Comparison of ENCODE assay signal across 10 cellular contexts in genomic region chr11:128891410-128891861, GRCh38. TPM values are rescaled to one million over a fixed set of nuclear protein-coding genes. Genes with fewer than 3 reads are reported as not detected.
A peak's percentile ranks its signal among the peaks of the same experiment; 100 is the strongest.
DNase-seq lines count a peak whose midpoint lies in the region; ATAC-seq, FAIRE-seq and TF ChIP-seq lines count a peak whose summit lies in the region.
"Had no signal": no experiment of that assay in that cellular context is flagged by ENCODE, and none has a peak within 500 bp of the region (broad histone marks: within the 10 kb centered on the region; RNA-seq: fewer than 3 reads in every experiment).

No MANE protein-coding gene starts in this region.

- no peaks in the 10 kb centered on the region for H3K27me3 ChIP-seq in body of pancreas

- TF ChIP-seq CTCF in HEK293 (tag by site-specific recombination; IDR thresholded peaks at IDR 0.05) (no peak), body of pancreas (IDR thresholded peaks at IDR 0.05) (peak in 2 of 7 experiments; percentile 7 to 27), kidney (IDR thresholded peaks at IDR 0.05; ENCODE audit: borderline replicate concordance, extremely low read depth, insufficient read depth) (no peak)

- peak in 1 of 3 donors; percentile 58 for TF ChIP-seq POLR2A in body of pancreas (IDR thresholded peaks at IDR 0.05)

- H3K4me1 ChIP-seq in HEK293 (ENCODE audit: control insufficient read depth, insufficient read depth, low read length), result no peaks in the 10 kb centered on the region; the same call in 1 of the 2 replicates
- peaks cover 92% of the 10 kb centered on the region for H3K4me1 ChIP-seq in body of pancreas
- H3K4me1 ChIP-seq in kidney (ENCODE audit: control insufficient read depth in 1 of 2, insufficient read depth in 1 of 2, low read depth in 1 of 2, low read length in 2 of 2), result peaks cover 6 to 11% of the 10 kb centered on the region in 2 donors

- DNase-seq in body of pancreas (no peak), kidney (peak; percentile 71)
- DNase-seq in stimulated activated CD4-positive, alpha-beta T cell treated with anti-CD3 and anti-CD28 coated beads, Interleukin-2, amount 100 ng/mL, for 24 hours, result no peak
- DNase-seq: occipital lobe had no signal

- no peaks in the 10 kb centered on the region for H3K36me3 ChIP-seq in HEK293 (ENCODE audit: control insufficient read depth in 2 of 2, insufficient read depth in 1 of 2, low read length in 2 of 2)
- no peaks in the 10 kb centered on the region for H3K36me3 ChIP-seq in body of pancreas (replicated peaks in 1 of 2; ENCODE audit: insufficient read depth in 1 of 2, low read depth in 2 of 2)
- H3K36me3 ChIP-seq in kidney (ENCODE audit: control insufficient read depth in 1 of 2, insufficient read depth in 2 of 2, low read length in 2 of 2), result no peaks in the 10 kb centered on the region

- intact Hi-C loops in body of pancreas (cut with DNase I) (no loop called here), kidney (cut with DNase I) (no loop called here)

- peak overlapping the region in 1 of 2 donors; percentile 35 for H3K9ac ChIP-seq in kidney (ENCODE audit: low read length in 2 of 2)

- 11 to 18% methylated on average over 6 to 10 of the region's 10 CpGs for WGBS in body of pancreas, 2 donors

- H3K4me3 ChIP-seq in HEK293 (ENCODE audit: low read depth, low read length), result no peak overlapping the region
- H3K4me3 ChIP-seq in body of pancreas, result no peak overlapping the region
- H3K4me3 ChIP-seq in kidney (ENCODE audit: low read length in 2 of 2), result no peak overlapping the region
- peak overlapping the region; percentile 18 to 54 (median 40) for H3K4me3 ChIP-seq in skin epidermis

- H3K9me3 ChIP-seq in HEK293 (ENCODE audit: control insufficient read depth, insufficient read depth, low read depth, low read length), result no peaks in the 10 kb centered on the region
- H3K9me3 ChIP-seq in body of pancreas, result no peaks in the 10 kb centered on the region
- no peaks in the 10 kb centered on the region for H3K9me3 ChIP-seq in kidney (ENCODE audit: control insufficient read depth in 1 of 2, low read length in 2 of 2)

- CTCF ChIA-PET in HEK293 (lab: Yijun Ruan, JAX), result interaction anchor here (1.5 to 11.1 kb wide), 3 partner anchors 10 to 64 kb away, joined by 4 to 556 read pairs (median 14); no protein-coding TSS in a partner anchor

- POLR2A ChIA-PET in HEK293 (lab: Yijun Ruan, JAX), result no interaction called here

- no peak for FAIRE-seq in kidney (lab: Jason Lieb, UNC)

- H3K27ac ChIP-seq in HEK293 (ENCODE audit: extremely low read depth, low read depth, low read length), result no peak overlapping the region
- H3K27ac ChIP-seq in body of pancreas, result peak overlapping the region; percentile 79 to 87 (median 82)
- H3K27ac ChIP-seq in kidney (ENCODE audit: low read depth in 2 of 2, low read length in 2 of 2), result peak overlapping the region in 1 of 2 donors; percentile 15
- peak overlapping the region in 4 of 21 experiments; percentile 6 to 33 (median 12) for H3K27ac ChIP-seq in skin epidermis

- ATAC-seq in body of pancreas (no peak), HG02852 (IDR thresholded peaks at IDR 0.05; ENCODE audit: unreplicated experiment) (no peak), GM18868 (IDR thresholded peaks at IDR 0.05; ENCODE audit: unreplicated experiment) (no peak), GM21390 (IDR thresholded peaks at IDR 0.05; ENCODE audit: unreplicated experiment) (no peak)

TF ChIP-seq in HEK293, 187 proteins besides CTCF, POLR2A, EP300 and RAD21 (continues in another document):
- TF ChIP-seq ZBTB10 (tag by site-specific recombination; IDR thresholded peaks at IDR 0.05), result peak; percentile 55; the same call in 1 of the 2 replicates
- TF ChIP-seq EGR2 (tag by site-specific recombination; IDR thresholded peaks at IDR 0.05; ENCODE audit: low read depth), result peak; percentile 43; the same call in 1 of the 2 replicates
- no peak for TF ChIP-seq TSHZ1 (tag by site-specific recombination; IDR thresholded peaks at IDR 0.05; ENCODE audit: borderline replicate concordance)
- no peak for TF ChIP-seq ZNF561 (tag by site-specific recombination; IDR thresholded peaks at IDR 0.05; ENCODE audit: borderline replicate concordance)
- peak; percentile 55; the same call in 1 of the 2 replicates for TF ChIP-seq KLF17 (tag by site-specific recombination; IDR thresholded peaks at IDR 0.05)
- TF ChIP-seq ZNF488 (tag by site-specific recombination; IDR thresholded peaks at IDR 0.05), result 0 out of 2 replicates have a peak, but pooled peaks have one; percentile 24
- 0 out of 2 replicates have a peak, but pooled peaks have one; percentile 41 for TF ChIP-seq KLF7 (tag by site-specific recombination; IDR thresholded peaks at IDR 0.05; ENCODE audit: borderline replicate concordance)
- TF ChIP-seq WT1 (tag by site-specific recombination; IDR thresholded peaks at IDR 0.05), result peak; percentile 49; the same call in 1 of the 2 replicates
- peak; percentile 85 for TF ChIP-seq ZBTB48 (tag by site-specific recombination; IDR thresholded peaks at IDR 0.05)

RNA-seq across cellular contexts. Expression of gene KCNJ5, which starts 0.3 kb away (rescaled TPM):
- total RNA-seq in body of pancreas (10 to 100 TPM in 1 of 2 donors, 1 to 10 TPM in 1; 6.3 to 13.7 TPM), kidney (6.5 TPM)
- polyA plus RNA-seq in kidney (ENCODE audit: insufficient read depth, low read depth, low replicate concordance), result 5.7 TPM
- total RNA-seq: T-helper 1 cell treated with Interleukin-12 subunit alpha and Interleukin-12 subunit beta and Interleukin-4 antibody, amounts not matched to agents 30 ng/mL and 1 ng/mL, for 36 hours had no signal

RNA-seq across cellular contexts. Expression of gene KCNJ1, which starts 24.3 kb away (rescaled TPM):
- not detected for total RNA-seq in body of pancreas
- total RNA-seq in kidney, result 175 TPM
- polyA plus RNA-seq in kidney (ENCODE audit: insufficient read depth, low read depth, low replicate concordance), result 355 TPM
- total RNA-seq: occipital lobe; T-helper 1 cell treated with Interleukin-12 subunit alpha and Interleukin-12 subunit beta and Interleukin-4 antibody, amounts not matched to agents 30 ng/mL and 1 ng/mL, for 36 hours had no signal

RNA-seq across cellular contexts. Expression of gene TP53AIP1, which starts 51.2 kb away (rescaled TPM):
- not detected for total RNA-seq in body of pancreas
- total RNA-seq in kidney, result 0.82 TPM
- 5.3 TPM for polyA plus RNA-seq in kidney (ENCODE audit: insufficient read depth, low read depth, low replicate concordance)
- total RNA-seq: T-helper 1 cell treated with Interleukin-12 subunit alpha and Interleukin-12 subunit beta and Interleukin-4 antibody, amounts not matched to agents 30 ng/mL and 1 ng/mL, for 36 hours had no signal

Comparison
In these comparisons a context has a peak if more than half of its experiments do, and no peak if none do; other contexts are left out.
1. H3K4me3 ChIP-seq: peak in skin epidermis (7 of 7); none in HEK293 (single experiment), body of pancreas (0 of 2) and kidney (0 of 2).
2. RNA of gene KCNJ1, which starts 24.3 kb away (total RNA-seq): 175 TPM in kidney (single experiment); not detected in body of pancreas; every median in the first group is over 100 times any median in the second.